15 cellular contexts compared by ENCODE assay signal in genomic region chr4:87949961-87950360, GRCh38. TPM values are rescaled to one million over a fixed set of nuclear protein-coding genes. Genes with fewer than 3 reads are reported as not detected.
DNase-seq lines count a peak whose midpoint lies in the region; ATAC-seq, FAIRE-seq and TF ChIP-seq lines count a peak whose summit lies in the region.
"Had no signal": no experiment of that assay in that cellular context is flagged by ENCODE, and none has a peak within 500 bp of the region (broad histone marks: within the 10 kb centered on the region; RNA-seq: fewer than 3 reads in every experiment).

No MANE protein-coding gene starts in this region.

- H3K4me2 ChIP-seq in A549 (peak overlapping the region; percentile 45), keratinocyte (ENCODE audit: control insufficient read depth, extremely low read depth, insufficient read depth, low read depth, low read length) (no peak overlapping the region)

- H3K27ac ChIP-seq in A549 (no peak overlapping the region), adrenal gland (peak overlapping the region in 3 of 5 donors; percentile 9 to 50 (median 22)), keratinocyte (ENCODE audit: control insufficient read depth, insufficient read depth, low read length) (no peak overlapping the region), endodermal cell (ENCODE audit: low read depth, low read length) (no peak overlapping the region)

- H3K79me2 ChIP-seq in keratinocyte (ENCODE audit: control insufficient read depth, insufficient read depth, low read length): no peaks in the 10 kb centered on the region

- H3K9me3 Mint-ChIP-seq in HFFc6: no peaks in the 10 kb centered on the region
- no peaks in the 10 kb centered on the region for H3K9me3 Mint-ChIP-seq in endodermal cell
- H3K9me3 Mint-ChIP-seq: naive B cell; stimulated activated memory B cell treated with anti-CD40 and anti-IgM and Interleukin-4, amounts not matched to agents 10 μg/mL and 1 μg/mL and 100 μg/mL, for 72 hours had no signal

- no peak overlapping the region for H3K9ac ChIP-seq in keratinocyte (ENCODE audit: control insufficient read depth, extremely low read depth, insufficient read depth, low read length)
- no peak overlapping the region for H3K9ac ChIP-seq in endodermal cell (ENCODE audit: extremely low read depth, low read length, poor library complexity, severe bottlenecking)

- ATAC-seq in A549: peak; percentile 54 to 63; a peak in 2 of 6 replicates
- no peak for ATAC-seq in GM21576 (IDR thresholded peaks at IDR 0.05; ENCODE audit: unreplicated experiment)
- ATAC-seq: stimulated activated memory B cell treated with anti-CD40 and anti-IgM and Interleukin-4, amounts not matched to agents 10 μg/mL and 1 μg/mL and 100 μg/mL, for 72 hours had no signal

- H3K4me1 Mint-ChIP-seq in HFFc6 (ENCODE audit: low read depth) (peaks cover 20% of the 10 kb centered on the region), endodermal cell (peaks cover 2% of the 10 kb centered on the region)
- H3K4me1 Mint-ChIP-seq: naive B cell; stimulated activated memory B cell treated with anti-CD40 and anti-IgM and Interleukin-4, amounts not matched to agents 10 μg/mL and 1 μg/mL and 100 μg/mL, for 72 hours had no signal

- TF ChIP-seq POLR2A in A549 (IDR thresholded peaks at IDR 0.05; ENCODE audit: low read length) (no peak), adrenal gland (IDR thresholded peaks at IDR 0.05) (no peak)

- no peak for TF ChIP-seq EP300 in A549 (IDR thresholded peaks at IDR 0.05)

- H3K27me3 Mint-ChIP-seq in HFFc6 (ENCODE audit: insufficient read depth): peaks cover under 1% of the 10 kb centered on the region; the same call in 1 of the 2 replicates
- H3K27me3 Mint-ChIP-seq in endodermal cell (ENCODE audit: insufficient read depth): no peaks in the 10 kb centered on the region
- H3K27me3 Mint-ChIP-seq: naive B cell had no signal

- H4K20me1 ChIP-seq in keratinocyte (ENCODE audit: control insufficient read depth, extremely low read depth, insufficient read depth, low read length): no peaks in the 10 kb centered on the region

- TF ChIP-seq RAD21 in A549 (conservative IDR thresholded peaks at IDR 0.05 in 1 of 2, IDR thresholded peaks at IDR 0.05 in 1 of 2): no peak

- no peak overlapping the region for H2AFZ ChIP-seq in keratinocyte (ENCODE audit: control insufficient read depth, low read length)

- DNase-seq in A549 (ENCODE audit: low read depth in 1 of 2, low spot score in 1 of 2) (peak in 1 of 2 experiments; percentile 21), HFFc6 (peak; percentile 46), adrenal gland (peak; percentile 67 to 86 (median 77)), keratinocyte (ENCODE audit: low read depth, low spot score) (no peak), endodermal cell (no peak), islet precursor cell (no peak)
- DNase-seq in activated T-cell treated with anti-CD3 and anti-CD28 coated beads, Interleukin-2, amount 50 U/mL, for 1 hour: no peak
- DNase-seq: activated CD8-positive, alpha-beta memory T cell treated with anti-CD3 and anti-CD28 coated beads, Interleukin-2, amount 50 U/mL, for 4 hours; BE2C; naive B cell; NCI-H1105; NK-92 treated with Interleukin-12 subunit alpha and Interleukin-12 subunit beta, amount 100 ng/mL, for 24 hours; stimulated activated CD4-positive, alpha-beta T cell treated with anti-CD3 and anti-CD28 coated beads, Interleukin-15, amount 100 ng/mL, for 24 hours had no signal

- no peaks in the 10 kb centered on the region for H3K36me3 Mint-ChIP-seq in HFFc6 (ENCODE audit: low read depth)
- H3K36me3 Mint-ChIP-seq in endodermal cell (ENCODE audit: low read depth): no peaks in the 10 kb centered on the region
- H3K36me3 Mint-ChIP-seq: naive B cell; stimulated activated memory B cell treated with anti-CD40 and anti-IgM and Interleukin-4, amounts not matched to agents 10 μg/mL and 1 μg/mL and 100 μg/mL, for 72 hours had no signal

- POLR2A ChIA-PET in A549 (lab: Yijun Ruan, JAX): interaction anchor here (0.5 kb wide), 1 partner anchor 267 kb away, joined by 3 read pairs; no protein-coding TSS in a partner anchor

- FAIRE-seq in A549 (lab: Jason Lieb, UNC) (no peak), keratinocyte (lab: Jason Lieb, UNC) (peak; percentile 53)

- TF ChIP-seq CTCF in A549 (IDR thresholded peaks at IDR 0.05): no peak
- TF ChIP-seq CTCF in HFFc6 (IDR thresholded peaks at IDR 0.05): no peak
- TF ChIP-seq CTCF in adrenal gland (IDR thresholded peaks at IDR 0.05): no peak
- TF ChIP-seq CTCF in keratinocyte (optimal IDR thresholded peaks at IDR 0.05 in 1 of 3, IDR thresholded peaks at IDR 0.05 in 1 of 3, conservative IDR thresholded peaks at IDR 0.05 in 1 of 3; ENCODE audit: extremely low read depth in 1 of 3, insufficient read depth in 2 of 3, low read length in 3 of 3): no peak
- no peak for TF ChIP-seq CTCF in endodermal cell (conservative IDR thresholded peaks at IDR 0.05)

- H3K36me3 ChIP-seq in adrenal gland (replicated peaks in 1 of 2) (no peaks in the 10 kb centered on the region), keratinocyte (ENCODE audit: control insufficient read depth in 2 of 2, extremely low read depth in 1 of 2, insufficient read depth in 2 of 2, low read length in 2 of 2) (no peaks in the 10 kb centered on the region), endodermal cell (ENCODE audit: control insufficient read depth, insufficient read depth, low read length) (no peaks in the 10 kb centered on the region)
- H3K36me3 ChIP-seq: BE2C had no signal

- intact Hi-C loops in adrenal gland (cut with DNase I): no loop called here

- H3K9me1 ChIP-seq in keratinocyte (ENCODE audit: control insufficient read depth, extremely low read depth, insufficient read depth, low read length): no peaks in the 10 kb centered on the region

- WGBS in A549 (ENCODE audit: missing lambda C conversion rate): 12% methylated on average over 1 of the region's 1 CpG
- 17 to 32% (median 24%) methylated on average over 1 of the region's 1 CpG for WGBS in adrenal gland, 4 donors
- 83 to 84% methylated on average over 1 of the region's 1 CpG for WGBS in endodermal cell (ENCODE audit: insufficient coverage in 1 of 2, insufficient read length in 1 of 2), 2 experiments

- H3K4me1 ChIP-seq in A549 (peaks cover 14% of the 10 kb centered on the region), adrenal gland (replicated peaks in 1 of 2) (peaks cover 8 to 15% of the 10 kb centered on the region in 2 donors), keratinocyte (ENCODE audit: control insufficient read depth, extremely low read depth, insufficient read depth, low read length) (no peaks in the 10 kb centered on the region), endodermal cell (ENCODE audit: control insufficient read depth, insufficient read depth, low read length) (no peaks in the 10 kb centered on the region)
- H3K4me1 ChIP-seq: BE2C had no signal

- CTCF ChIA-PET in A549 (lab: Yijun Ruan, JAX): no interaction called here

- no peaks in the 10 kb centered on the region for H3K27me3 ChIP-seq in adrenal gland
- H3K27me3 ChIP-seq in keratinocyte (ENCODE audit: control insufficient read depth, extremely low read depth, insufficient read depth, low read length): no peaks in the 10 kb centered on the region
- H3K27me3 ChIP-seq in endodermal cell (ENCODE audit: control insufficient read depth, insufficient read depth, low read length, poor library complexity, severe bottlenecking): no peaks in the 10 kb centered on the region

- H3K4me3 ChIP-seq in A549 (no peak overlapping the region), adrenal gland (no peak overlapping the region), keratinocyte (ENCODE audit: control insufficient read depth in 2 of 3, extremely low read depth in 1 of 3, insufficient read depth in 2 of 3, low read depth in 1 of 3, low read length in 3 of 3) (no peak overlapping the region), endodermal cell (ENCODE audit: low read length) (no peak overlapping the region)

- H3K9me3 ChIP-seq in A549 (no peaks in the 10 kb centered on the region), adrenal gland (replicated peaks in 1 of 3) (no peaks in the 10 kb centered on the region), keratinocyte (ENCODE audit: control insufficient read depth, low read depth, low read length) (no peaks in the 10 kb centered on the region), endodermal cell (ENCODE audit: control insufficient read depth, low read length) (no peaks in the 10 kb centered on the region)
- H3K9me3 ChIP-seq: BE2C had no signal

- H3K4me3 Mint-ChIP-seq in HFFc6 (no peak overlapping the region; the same call in 1 of the 2 replicates), endodermal cell (no peak overlapping the region)
- H3K4me3 Mint-ChIP-seq: naive B cell; stimulated activated memory B cell treated with anti-CD40 and anti-IgM and Interleukin-4, amounts not matched to agents 10 μg/mL and 1 μg/mL and 100 μg/mL, for 72 hours had no signal

- H3K27ac Mint-ChIP-seq in HFFc6 (peak overlapping the region; percentile 7; the same call in 1 of the 2 replicates), endodermal cell (no peak overlapping the region)
- H3K27ac Mint-ChIP-seq: stimulated activated memory B cell treated with anti-CD40 and anti-IgM and Interleukin-4, amounts not matched to agents 10 μg/mL and 1 μg/mL and 100 μg/mL, for 72 hours had no signal

- dilution Hi-C loops in keratinocyte (cut with MboI; ENCODE audit: extremely low pct_ligation_motif_present, low sequenced_read_pairs): loop anchor here (25.0 kb wide), 1 partner anchor 88 kb away; no protein-coding TSS in a partner anchor

RNA-seq across cellular contexts. Expression of gene SPP1, which starts 25.6 kb away (rescaled TPM):
- polyA plus RNA-seq in A549 (2011; rRNA removed) (415 and 509 TPM in 2 replicates), A549 (2017; fragmentation: RNase III; extraction: RNeasy Plus Mini Kit Qiagen cat#74134 plus additional on column Dnase treatment) (176 to 226 TPM (median 198 TPM) in 3 replicates), adrenal gland (100 to 1,000 TPM in 1 of 3 donors, 10 to 100 TPM in 1, 1 to 10 TPM in 1; 5.2 to 166 (median 51.6) TPM), keratinocyte (0.84 to 1.4 TPM (median 0.94 TPM) in 3 replicates)
- 198 and 219 TPM in 2 replicates for polyA plus RNA-seq in A549 (2012; cell fraction: cytosol; rRNA removed)
- 164 and 242 TPM in 2 replicates for polyA plus RNA-seq in A549 (2012; cell fraction: nucleus; rRNA removed)
- 277 and 302 TPM in 2 replicates for polyA minus RNA-seq in A549 (2011; rRNA and poly(A)+ RNA removed)
- total RNA-seq in HFFc6 (2021; fragmentation: NEBNext Ultra II Directional; extraction: Animal tissue kit (Norgen Biotek cat#: 25700)): 10 to 100 TPM in 1 of 6 experiments, 1 to 10 TPM in 5; 5.9 to 10.8 (median 7.1) TPM
- total RNA-seq in adrenal gland (10 to 100 TPM; 10.8 to 89.6 (median 39.3) TPM), endodermal cell (1 to 10 TPM in 1 of 2 donors, under 1 TPM in 1; 0.31 to 8.8 TPM)
- polyA plus RNA-seq in keratinocyte (2011; ENCODE audit: low read depth): not detected
- polyA plus RNA-seq in keratinocyte (2011; cell fraction: cytosol; rRNA removed): 0.29 and 0.49 TPM in 2 replicates
- 1.4 and 1.7 TPM in 2 replicates for polyA plus RNA-seq in keratinocyte (2011; cell fraction: nucleus; rRNA removed)
- 0.71 TPM in 1 of 2 replicates, not detected in the other for polyA plus RNA-seq in keratinocyte (2012; ENCODE audit: low replicate concordance)
- 1.5 to 4.1 TPM in 2 of 3 replicates, not detected in the other for polyA minus RNA-seq in keratinocyte
- polyA minus RNA-seq in keratinocyte (2011; cell fraction: cytosol; rRNA and poly(A)+ RNA removed): not detected
- 0.53 and 1.2 TPM in 2 replicates for polyA minus RNA-seq in keratinocyte (2011; cell fraction: nucleus; rRNA and poly(A)+ RNA removed)
- 17.8 TPM for polyA plus RNA-seq in endodermal cell (2013, experiment 1 of 2)
- polyA plus RNA-seq in endodermal cell (2013, experiment 2 of 2): 27.3 TPM

RNA-seq across cellular contexts. Expression of gene PKD2, which starts 57.5 kb away (rescaled TPM):
- polyA plus RNA-seq in A549 (2011; rRNA removed) (38.6 and 57.6 TPM in 2 replicates), A549 (2017; fragmentation: RNase III; extraction: RNeasy Plus Mini Kit Qiagen cat#74134 plus additional on column Dnase treatment) (30.6 to 40.2 TPM (median 39.4 TPM) in 3 replicates), adrenal gland (10 to 100 TPM; 19.2 to 29.9 (median 23.8) TPM), keratinocyte (13.1 to 21.5 TPM (median 18.5 TPM) in 3 replicates)
- 10.6 and 14.9 TPM in 2 replicates for polyA plus RNA-seq in A549 (2012; cell fraction: cytosol; rRNA removed)
- polyA plus RNA-seq in A549 (2012; cell fraction: nucleus; rRNA removed): 12.7 and 25.1 TPM in 2 replicates
- polyA minus RNA-seq in A549 (2011; rRNA and poly(A)+ RNA removed): 37.9 and 40.6 TPM in 2 replicates
- total RNA-seq in HFFc6 (2021; fragmentation: NEBNext Ultra II Directional; extraction: Animal tissue kit (Norgen Biotek cat#: 25700)): 100 to 1,000 TPM in 1 of 6 experiments, 10 to 100 TPM in 5; 67.8 to 103 (median 70.4) TPM
- total RNA-seq in adrenal gland (10 to 100 TPM; 24.1 to 74.1 (median 45.8) TPM), endodermal cell (10 to 100 TPM; 31.4 to 34.2 TPM)
- polyA plus RNA-seq in keratinocyte (2011; ENCODE audit: low read depth): 12.9 TPM
- 8.1 and 8.9 TPM in 2 replicates for polyA plus RNA-seq in keratinocyte (2011; cell fraction: cytosol; rRNA removed)
- 44.5 and 54.1 TPM in 2 replicates for polyA plus RNA-seq in keratinocyte (2011; cell fraction: nucleus; rRNA removed)
- polyA plus RNA-seq in keratinocyte (2012; ENCODE audit: low replicate concordance): 4.6 and 14.9 TPM in 2 replicates
- polyA minus RNA-seq in keratinocyte: 11.3 to 31.3 TPM (median 29.9 TPM) in 3 replicates
- 10.2 TPM for polyA minus RNA-seq in keratinocyte (2011; cell fraction: cytosol; rRNA and poly(A)+ RNA removed)
- polyA minus RNA-seq in keratinocyte (2011; cell fraction: nucleus; rRNA and poly(A)+ RNA removed): 29.5 and 57.6 TPM in 2 replicates
- polyA plus RNA-seq in endodermal cell (2013, experiment 1 of 2): 20.2 TPM
- 19.8 TPM for polyA plus RNA-seq in endodermal cell (2013, experiment 2 of 2)

Comparison
In these comparisons a context has a peak if more than half of its experiments do, and no peak if none do; other contexts are left out.
1. DNase-seq: peak in HFFc6 (single experiment) and adrenal gland (7 of 7); none in keratinocyte (single experiment), activated T-cell treated with anti-CD3 and anti-CD28 coated beads, Interleukin-2, amount 50 U/mL, for 1 hour (single experiment), endodermal cell (single experiment) and islet precursor cell (single experiment).
2. H3K27ac ChIP-seq: peak in adrenal gland (3 of 5); none in A549 (0 of 2), keratinocyte (single experiment) and endodermal cell (single experiment).